In genomic region chr16:4520913-4521312, GRCh38 we compare ENCODE assay signal across 19 cellular contexts. TPM values are rescaled to one million over a fixed set of nuclear protein-coding genes. Genes with fewer than 3 reads are reported as not detected.
"Had no signal": no experiment of that assay in that cellular context is flagged by ENCODE, and none has a peak within 500 bp of the region (broad histone marks: within the 10 kb centered on the region; RNA-seq: fewer than 3 reads in every experiment).

No MANE protein-coding gene starts in this region.

- ATAC-seq: activated CD4-positive, CD25-positive, alpha-beta regulatory T cell treated with anti-CD3 and anti-CD28 coated beads, Interleukin-2, amount 50 U/mL, for 24 hours; effector memory CD8-positive, alpha-beta T cell; gastrocnemius medialis had no signal

- H3K27me3 ChIP-seq: gastrocnemius medialis, right atrium auricular region, transverse colon, vagina had no signal

- H3K36me3 ChIP-seq: gastrocnemius medialis, right atrium auricular region, transverse colon, vagina had no signal

- H3K9me3 ChIP-seq: gastrocnemius medialis, right atrium auricular region, transverse colon, vagina had no signal

- H3K27me3 Mint-ChIP-seq: dendritic cell treated with granulocyte-macrophage colony-stimulating factor and Interleukin-4, amounts not matched to agents 40 ng/mL and 50 ng/mL, for 4 days; effector memory CD8-positive, alpha-beta T cell; naive B cell had no signal

- H3K4me3 Mint-ChIP-seq: dendritic cell treated with granulocyte-macrophage colony-stimulating factor and Interleukin-4, amounts not matched to agents 40 ng/mL and 50 ng/mL, for 4 days; effector memory CD8-positive, alpha-beta T cell; naive B cell had no signal

- H3K36me3 Mint-ChIP-seq: naive B cell had no signal

- DNase-seq: activated CD4-positive, alpha-beta T cell treated with anti-CD3 and anti-CD28 coated beads, Interleukin-2, amount 50 U/mL, for 4 hours; activated effector memory CD4-positive, alpha-beta T cell treated with Interleukin-2 at 50 U/mL for 16 hours; activated naive CD4-positive, alpha-beta T cell treated with anti-CD3 and anti-CD28 coated beads, Interleukin-2, amount 50 U/mL, for 16 hours; effector memory CD8-positive, alpha-beta T cell; gastrocnemius medialis; islet precursor cell; naive B cell; stimulated activated CD4-positive, alpha-beta T cell treated with anti-CD3 and anti-CD28 coated beads, Interleukin-15, amount 100 ng/mL, for 24 hours; stimulated activated CD4-positive, alpha-beta T cell treated with anti-CD3 and anti-CD28 coated beads, Interleukin-4, amount 100 ng/mL, for 1 hour; stimulated activated naive CD4-positive, alpha-beta T cell; SW 1271; transverse colon had no signal

- H3K4me3 ChIP-seq: gastrocnemius medialis, lung, right atrium auricular region, skin epidermis, transverse colon, vagina had no signal

- H3K27ac Mint-ChIP-seq: dendritic cell treated with granulocyte-macrophage colony-stimulating factor and Interleukin-4, amounts not matched to agents 40 ng/mL and 50 ng/mL, for 4 days had no signal

- H3K27ac ChIP-seq: right atrium auricular region, skin epidermis, transverse colon, vagina had no signal

- H3K9me3 Mint-ChIP-seq: dendritic cell treated with granulocyte-macrophage colony-stimulating factor and Interleukin-4, amounts not matched to agents 40 ng/mL and 50 ng/mL, for 4 days; effector memory CD8-positive, alpha-beta T cell; naive B cell had no signal

RNA-seq across cellular contexts. Expression of gene C16orf96, which starts 35.2 kb away (rescaled TPM):
- total RNA-seq: transverse colon, vagina had no signal
- polyA plus RNA-seq: fibroblast of lung had no signal
